12 cellular contexts compared by ENCODE assay signal in genomic region chr13:36817996-36818395, GRCh38. TPM values are rescaled to one million over a fixed set of nuclear protein-coding genes. Genes with fewer than 3 reads are reported as not detected.
DNase-seq lines count a peak whose midpoint lies in the region; TF ChIP-seq lines count a peak whose summit lies in the region.
"Had no signal": no experiment of that assay in that cellular context is flagged by ENCODE, and none has a peak within 500 bp of the region (broad histone marks: within the 10 kb centered on the region; RNA-seq: fewer than 3 reads in every experiment).

No MANE protein-coding gene starts in this region.

- H3K36me3 Mint-ChIP-seq in chondrocyte (ENCODE audit: low read depth): no peaks in the 10 kb centered on the region

- peak overlapping the region; percentile 93 for H3K4me3 Mint-ChIP-seq in chondrocyte (ENCODE audit: unreplicated experiment)

- H2AFZ ChIP-seq in Loucy (ENCODE audit: low read length) (peak overlapping the region; percentile 100), neuron (ENCODE audit: low read depth, low read length) (peak overlapping the region; percentile 95)

- H3K79me2 ChIP-seq in Loucy (ENCODE audit: insufficient read depth, low read length): peaks cover 39% of the 10 kb centered on the region

- H3K4me2 ChIP-seq in Loucy (ENCODE audit: low read depth, low read length, poor library complexity, severe bottlenecking): peak overlapping the region; percentile 95

- no peaks in the 10 kb centered on the region for H3F3A ChIP-seq in Loucy (ENCODE audit: low read depth)

- no peaks in the 10 kb centered on the region for H3K36me3 ChIP-seq in Loucy (ENCODE audit: insufficient read depth, low read length)
- H3K36me3 ChIP-seq in neuron (ENCODE audit: insufficient read depth, low read length): no peaks in the 10 kb centered on the region
- no peaks in the 10 kb centered on the region for H3K36me3 ChIP-seq in vagina
- H3K36me3 ChIP-seq: upper lobe of left lung had no signal

- intact Hi-C loops in vagina (cut with DNase I): no loop called here

- no peak overlapping the region for H3K27ac ChIP-seq in vagina

- H3K27me3 Mint-ChIP-seq in chondrocyte (ENCODE audit: low read depth): peaks cover 2% of the 10 kb centered on the region

- H3K9me2 ChIP-seq in Loucy (replicated peaks; ENCODE audit: low read depth, low read length): no peaks in the 10 kb centered on the region

- DNase-seq in NCI-H82 (lab: John Stamatoyannopoulos, UW): peak; percentile 57
- no peak for DNase-seq in NCI-H82 treated with DMSO at 0.1 percent for 48 hours (lab: John Stamatoyannopoulos, UW; ENCODE audit: unreplicated experiment)
- no peak for DNase-seq in chondrocyte (ENCODE audit: low spot score)
- no peak for DNase-seq in NCI-H748 treated with DMSO at 0.1 percent for 48 hours (lab: John Stamatoyannopoulos, UW)
- DNase-seq in vagina (ENCODE audit: extremely low spot score in 2 of 2): no peak
- DNase-seq in NCI-H128 (lab: John Stamatoyannopoulos, UW; ENCODE audit: unreplicated experiment): no peak
- DNase-seq: IMR-90, NCI-H2171, SHP77, upper lobe of left lung had no signal

- no peak overlapping the region for H3K27ac Mint-ChIP-seq in chondrocyte (ENCODE audit: unreplicated experiment)

- no peaks in the 10 kb centered on the region for H3K27me3 ChIP-seq in Loucy (ENCODE audit: insufficient read depth, low read length, poor library complexity, severe bottlenecking)
- H3K27me3 ChIP-seq in neuron (ENCODE audit: insufficient read depth, low read length): no peaks in the 10 kb centered on the region
- H3K27me3 ChIP-seq in vagina: no peaks in the 10 kb centered on the region
- H3K27me3 ChIP-seq: upper lobe of left lung had no signal

- H3K9me3 ChIP-seq in Loucy (ENCODE audit: insufficient read depth, low read depth, low read length) (no peaks in the 10 kb centered on the region), neuron (ENCODE audit: low read length) (no peaks in the 10 kb centered on the region), vagina (no peaks in the 10 kb centered on the region)
- H3K9me3 ChIP-seq: upper lobe of left lung had no signal

- peaks cover 35% of the 10 kb centered on the region for H3K4me1 ChIP-seq in Loucy (ENCODE audit: insufficient read depth, low read length, poor library complexity, severe bottlenecking)
- peaks cover 13% of the 10 kb centered on the region for H3K4me1 ChIP-seq in neuron (ENCODE audit: insufficient read depth, low read length)
- peaks cover 32% of the 10 kb centered on the region for H3K4me1 ChIP-seq in vagina

- TF ChIP-seq CTCF in Loucy (conservative IDR thresholded peaks at IDR 0.05; ENCODE audit: low read length): peak; percentile 40
- TF ChIP-seq CTCF in chondrocyte (IDR thresholded peaks at IDR 0.05): no peak
- no peak for TF ChIP-seq CTCF in vagina (IDR thresholded peaks at IDR 0.05)

- peaks cover 37% of the 10 kb centered on the region for H4K20me1 ChIP-seq in Loucy (ENCODE audit: insufficient read depth, low read length, poor library complexity, severe bottlenecking)

- H3K4me3 ChIP-seq in Loucy (ENCODE audit: low read length, poor library complexity, severe bottlenecking): peak overlapping the region; percentile 91
- peak overlapping the region; percentile 84 for H3K4me3 ChIP-seq in neuron (ENCODE audit: low read length)
- no peak overlapping the region for H3K4me3 ChIP-seq in vagina

- peaks cover 34% of the 10 kb centered on the region for H3K4me1 Mint-ChIP-seq in chondrocyte (ENCODE audit: low read depth)

- TF ChIP-seq POLR2A in vagina (IDR thresholded peaks at IDR 0.05): no peak

- H3K9ac ChIP-seq in Loucy (ENCODE audit: low read depth, low read length, poor library complexity, severe bottlenecking): peak overlapping the region; percentile 83

- no peaks in the 10 kb centered on the region for H3K9me3 Mint-ChIP-seq in chondrocyte (ENCODE audit: low read depth)

RNA-seq across cellular contexts. Expression of gene RFXAP, which starts 1.0 kb away (rescaled TPM):
- total RNA-seq in chondrocyte: 5.0 to 5.3 TPM (median 5.1 TPM) in 3 replicates
- 7.4 TPM for total RNA-seq in vagina

Comparison
In these comparisons a context has a peak if more than half of its experiments do, and no peak if none do; other contexts are left out.
1. H3K4me3 ChIP-seq: peak in Loucy (single experiment) and neuron (single experiment); none in vagina (0 of 2).